ENCODE assay signal across 11 cellular contexts in genomic region chr1:162389021-162389818, GRCh38. TPM values are rescaled to one million over a fixed set of nuclear protein-coding genes. Genes with fewer than 3 reads are reported as not detected.
DNase-seq lines count a peak whose midpoint lies in the region; ATAC-seq and TF ChIP-seq lines count a peak whose summit lies in the region.
"Had no signal": no experiment of that assay in that cellular context is flagged by ENCODE, and none has a peak within 500 bp of the region (broad histone marks: within the 10 kb centered on the region; RNA-seq: fewer than 3 reads in every experiment).

No MANE protein-coding gene starts in this region.

- no peak overlapping the region for H3K4me3 ChIP-seq in esophagus muscularis mucosa

- ATAC-seq in Right ventricle myocardium superior (ENCODE audit: poor library complexity) = no peak
- ATAC-seq in GM18870 (IDR thresholded peaks at IDR 0.05; ENCODE audit: unreplicated experiment) = no peak

- H3K27ac ChIP-seq in esophagus muscularis mucosa (replicated peaks in 1 of 4) = no peak overlapping the region
- H3K27ac ChIP-seq: parathyroid adenoma had no signal

- peaks cover 0 to 6% (median 2%) of the 10 kb centered on the region in 4 donors for H3K4me1 ChIP-seq in esophagus muscularis mucosa
- H3K4me1 ChIP-seq: parathyroid adenoma had no signal

- H3K36me3 ChIP-seq in esophagus muscularis mucosa = no peaks in the 10 kb centered on the region

- intact Hi-C loops in esophagus muscularis mucosa (cut with DNase I) = no loop called here
- intact Hi-C loops in Right ventricle myocardium superior (cut with DNase I) = no loop called here

- DNase-seq in NCI-H2107 treated with DMSO at 0.1 percent for 48 hours (lab: John Stamatoyannopoulos, UW; ENCODE audit: unreplicated experiment) (peak; percentile 69), NCI-H2107 (lab: John Stamatoyannopoulos, UW) (no peak), NCI-H526 (lab: John Stamatoyannopoulos, UW) (peak; percentile 22 to 40), esophagus muscularis mucosa (ENCODE audit: extremely low spot score) (peak; percentile 79), ureter (ENCODE audit: low spot score) (peak; percentile 32), Right ventricle myocardium superior (no peak)
- no peak for DNase-seq in stimulated activated CD4-positive, alpha-beta T cell treated with anti-CD3 and anti-CD28 coated beads, Interleukin-12 subunit alpha, Interleukin-12 subunit beta, amount 100 ng/mL, for 4 hours
- DNase-seq: activated T-cell treated with anti-CD3 and anti-CD28 coated beads, Interleukin-2, amount 50 U/mL, for 48 hours; stimulated activated naive B cell treated with anti-CD40 and anti-IgM and Interleukin-4, amounts not matched to agents 10 μg/mL and 1 μg/mL and 100 μg/mL, for 72 hours had no signal

- TF ChIP-seq EP300 in esophagus muscularis mucosa (IDR thresholded peaks at IDR 0.05) = no peak

- H3K9me3 ChIP-seq in esophagus muscularis mucosa = no peaks in the 10 kb centered on the region

- WGBS in esophagus muscularis mucosa = 58% methylated on average over 11 of the region's 11 CpGs

- no peak for TF ChIP-seq CTCF in esophagus muscularis mucosa (IDR thresholded peaks at IDR 0.05)

- peaks cover 0 to 12% (median 0%) of the 10 kb centered on the region in 4 donors for H3K27me3 ChIP-seq in esophagus muscularis mucosa

- TF ChIP-seq POLR2A in esophagus muscularis mucosa (IDR thresholded peaks at IDR 0.05; ENCODE audit: low read depth) = no peak

RNA-seq across cellular contexts. Expression of gene C1orf226, which starts 7.7 kb away (rescaled TPM):
- 10 to 100 TPM in 2 of 4 donors, 1 to 10 TPM in 2; 3.3 to 18.9 (median 11.6) TPM for total RNA-seq in esophagus muscularis mucosa
- 11.8 TPM for total RNA-seq in ureter
- total RNA-seq in Right ventricle myocardium superior = 5.3 TPM

RNA-seq across cellular contexts. Expression of gene SPATA46, which starts 12.6 kb away (rescaled TPM):
- total RNA-seq in esophagus muscularis mucosa (not detected), ureter (not detected), Right ventricle myocardium superior (not detected)

RNA-seq across cellular contexts. Expression of gene SH2D1B, which starts 22.7 kb away (rescaled TPM):
- total RNA-seq in esophagus muscularis mucosa = 1 to 10 TPM in 1 of 4 donors, not detected in 3; 1.2 TPM
- 0.16 TPM for total RNA-seq in ureter
- total RNA-seq in Right ventricle myocardium superior = 0.16 TPM

Comparison
In these comparisons a context has a peak if more than half of its experiments do, and no peak if none do; other contexts are left out.
1. DNase-seq: peak in NCI-H2107 treated with DMSO at 0.1 percent for 48 hours (single experiment), NCI-H526 (2 of 2), esophagus muscularis mucosa (single experiment) and ureter (single experiment); none in NCI-H2107 (single experiment), Right ventricle myocardium superior (single experiment) and stimulated activated CD4-positive, alpha-beta T cell treated with anti-CD3 and anti-CD28 coated beads, Interleukin-12 subunit alpha, Interleukin-12 subunit beta, amount 100 ng/mL, for 4 hours (single experiment).